Comparison of ENCODE assay signal across 20 cellular contexts in genomic region chr15:81161851-81162250, GRCh38. TPM values are rescaled to one million over a fixed set of nuclear protein-coding genes. Genes with fewer than 3 reads are reported as not detected.
DNase-seq lines count a peak whose midpoint lies in the region; ATAC-seq, FAIRE-seq and TF ChIP-seq lines count a peak whose summit lies in the region.
"Had no signal": no experiment of that assay in that cellular context is flagged by ENCODE, and none has a peak within 500 bp of the region (broad histone marks: within the 10 kb centered on the region; RNA-seq: fewer than 3 reads in every experiment).

No MANE protein-coding gene starts in this region.

- H3K27me3 Mint-ChIP-seq in activated naive CD4-positive, alpha-beta T cell treated with anti-CD3 and anti-CD28 coated beads for 36 hours (ENCODE audit: low read depth): no peaks in the 10 kb centered on the region
- peaks cover 3% of the 10 kb centered on the region for H3K27me3 Mint-ChIP-seq in activated CD4-positive, alpha-beta memory T cell treated with anti-CD3 and anti-CD28 coated beads for 36 hours

- CTCF ChIA-PET in activated naive CD4-positive, alpha-beta T cell treated with anti-CD3 and anti-CD28 coated beads for 36 hours (lab: Charles Lee): interaction anchor here (0.7 to 6.7 kb wide), 2 partner anchors 104 to 205 kb away, joined by 3 to 51 read pairs; no protein-coding TSS in a partner anchor
- CTCF ChIA-PET in activated CD4-positive, alpha-beta memory T cell treated with anti-CD3 and anti-CD28 coated beads for 36 hours (lab: Charles Lee): interaction anchor here (11.4 kb wide), 1 partner anchor 104 kb away, joined by 259 read pairs; no protein-coding TSS in a partner anchor

- no peak for TF ChIP-seq EP300 in ovary (IDR thresholded peaks at IDR 0.05)

- H3K27me3 ChIP-seq in lower lobe of right lung (ENCODE audit: low read depth) (no peaks in the 10 kb centered on the region), upper lobe of right lung (no peaks in the 10 kb centered on the region), ovary (no peaks in the 10 kb centered on the region)

- H3K9me3 Mint-ChIP-seq in activated naive CD4-positive, alpha-beta T cell treated with anti-CD3 and anti-CD28 coated beads for 36 hours: no peaks in the 10 kb centered on the region
- no peaks in the 10 kb centered on the region for H3K9me3 Mint-ChIP-seq in activated CD4-positive, alpha-beta memory T cell treated with anti-CD3 and anti-CD28 coated beads for 36 hours
- H3K9me3 Mint-ChIP-seq: T-helper 1 cell treated with Interleukin-12 subunit alpha and Interleukin-12 subunit beta and Interleukin-4 antibody, amounts not matched to agents 30 μg/mL and 1 μg/mL, for 36 hours had no signal

- H3K27ac Mint-ChIP-seq in activated naive CD4-positive, alpha-beta T cell treated with anti-CD3 and anti-CD28 coated beads for 36 hours: no peak overlapping the region
- H3K27ac Mint-ChIP-seq in activated CD4-positive, alpha-beta memory T cell treated with anti-CD3 and anti-CD28 coated beads for 36 hours: no peak overlapping the region
- H3K27ac Mint-ChIP-seq: T-helper 1 cell treated with Interleukin-12 subunit alpha and Interleukin-12 subunit beta and Interleukin-4 antibody, amounts not matched to agents 30 μg/mL and 1 μg/mL, for 36 hours had no signal

- H3K27ac ChIP-seq in lower lobe of right lung (peak overlapping the region; percentile 62), upper lobe of right lung (no peak overlapping the region), ovary (no peak overlapping the region)
- H3K27ac ChIP-seq: neutrophil, prostate gland, SK-N-MC had no signal

- H3K36me3 ChIP-seq in lower lobe of right lung: no peaks in the 10 kb centered on the region
- H3K36me3 ChIP-seq in upper lobe of right lung: no peaks in the 10 kb centered on the region
- no peaks in the 10 kb centered on the region for H3K36me3 ChIP-seq in ovary
- H3K36me3 ChIP-seq: neutrophil, prostate gland had no signal

- intact Hi-C loops in activated naive CD4-positive, alpha-beta T cell treated with anti-CD3 and anti-CD28 coated beads for 36 hours (cut with micrococcal nuclease): no loop called here
- intact Hi-C loops in activated CD4-positive, alpha-beta memory T cell treated with anti-CD3 and anti-CD28 coated beads for 36 hours (cut with micrococcal nuclease): no loop called here
- intact Hi-C loops in lower lobe of right lung (cut with DNase I) (no loop called here), upper lobe of right lung (cut with DNase I) (no loop called here), ovary (cut with DNase I) (no loop called here)

- no peaks in the 10 kb centered on the region for H3K36me3 Mint-ChIP-seq in activated naive CD4-positive, alpha-beta T cell treated with anti-CD3 and anti-CD28 coated beads for 36 hours (ENCODE audit: low read depth)
- H3K36me3 Mint-ChIP-seq in activated CD4-positive, alpha-beta memory T cell treated with anti-CD3 and anti-CD28 coated beads for 36 hours: no peaks in the 10 kb centered on the region
- H3K36me3 Mint-ChIP-seq: brain had no signal

- H3K4me1 ChIP-seq in lower lobe of right lung: peaks cover 43% of the 10 kb centered on the region
- H3K4me1 ChIP-seq in upper lobe of right lung: peaks cover 18% of the 10 kb centered on the region
- H3K4me1 ChIP-seq in ovary (ENCODE audit: insufficient read depth): peaks cover 4% of the 10 kb centered on the region
- H3K4me1 ChIP-seq: prostate gland had no signal

- peak; percentile 50 for FAIRE-seq in GM12892 (lab: Jason Lieb, UNC)
- FAIRE-seq: urothelium cell line had no signal

- no peak for ATAC-seq in lower lobe of right lung
- ATAC-seq in upper lobe of right lung: no peak

- no peaks in the 10 kb centered on the region for H3K9me3 ChIP-seq in lower lobe of right lung
- no peaks in the 10 kb centered on the region for H3K9me3 ChIP-seq in upper lobe of right lung
- H3K9me3 ChIP-seq in ovary: no peaks in the 10 kb centered on the region
- H3K9me3 ChIP-seq: neutrophil, prostate gland had no signal

- POLR2A ChIA-PET in activated CD4-positive, alpha-beta memory T cell treated with anti-CD3 and anti-CD28 coated beads for 36 hours (lab: Charles Lee): no interaction called here

- TF ChIP-seq CTCF in lower lobe of right lung (IDR thresholded peaks at IDR 0.05) (no peak), upper lobe of right lung (IDR thresholded peaks at IDR 0.05) (no peak), ovary (IDR thresholded peaks at IDR 0.05) (no peak)

- H3K4me3 Mint-ChIP-seq in activated naive CD4-positive, alpha-beta T cell treated with anti-CD3 and anti-CD28 coated beads for 36 hours: no peak overlapping the region
- H3K4me3 Mint-ChIP-seq in activated CD4-positive, alpha-beta memory T cell treated with anti-CD3 and anti-CD28 coated beads for 36 hours: no peak overlapping the region
- H3K4me3 Mint-ChIP-seq: brain had no signal

- peaks cover 22% of the 10 kb centered on the region for H3K4me1 Mint-ChIP-seq in activated naive CD4-positive, alpha-beta T cell treated with anti-CD3 and anti-CD28 coated beads for 36 hours (ENCODE audit: low read depth)
- H3K4me1 Mint-ChIP-seq in activated CD4-positive, alpha-beta memory T cell treated with anti-CD3 and anti-CD28 coated beads for 36 hours (ENCODE audit: low read depth): peaks cover 19% of the 10 kb centered on the region

- WGBS in ovary, 3 donors: 75 to 81% (median 76%) methylated on average over 7 of the region's 7 CpGs

- no peak overlapping the region for H3K4me3 ChIP-seq in lower lobe of right lung
- H3K4me3 ChIP-seq in upper lobe of right lung: no peak overlapping the region
- no peak overlapping the region for H3K4me3 ChIP-seq in ovary
- H3K4me3 ChIP-seq: prostate gland, SK-N-MC had no signal

- DNase-seq in activated naive CD4-positive, alpha-beta T cell treated with anti-CD3 and anti-CD28 coated beads for 36 hours: peak; percentile 21
- no peak for DNase-seq in activated naive CD4-positive, alpha-beta T cell treated with Interleukin-2 at 50 U/mL for 16 hours
- DNase-seq in GM12892 (ENCODE audit: insufficient read length) (no peak), lower lobe of right lung (no peak), upper lobe of right lung (no peak), ovary (no peak)
- DNase-seq in activated CD4-positive, alpha-beta memory T cell treated with anti-CD3 and anti-CD28 coated beads for 36 hours: peak; percentile 37
- DNase-seq: effector CD4-positive, alpha-beta T cell; head of caudate nucleus; mesenchymal stem cell; NCI-H1105; NCI-H2029 had no signal

- no peak for TF ChIP-seq POLR2A in GM12892 (IDR thresholded peaks at IDR 0.05; ENCODE audit: low read depth, low read length)
- TF ChIP-seq POLR2A in ovary (IDR thresholded peaks at IDR 0.05): no peak

RNA-seq across cellular contexts. Expression of gene CFAP161, which starts 27.8 kb away (rescaled TPM):
- total RNA-seq in activated naive CD4-positive, alpha-beta T cell treated with anti-CD3 and anti-CD28 coated beads for 36 hours: not detected
- not detected for polyA plus RNA-seq in GM12892 (2012; ENCODE audit: missing spikeins)
- total RNA-seq in activated CD4-positive, alpha-beta memory T cell treated with anti-CD3 and anti-CD28 coated beads for 36 hours: not detected
- total RNA-seq in lower lobe of right lung (7.4 TPM), upper lobe of right lung (1.3 TPM), ovary (1 to 10 TPM in 2 of 7 donors, under 1 TPM in 4, not detected in 1; 0.23 to 6.0 (median 0.58) TPM)
- polyA plus RNA-seq in ovary: under 1 TPM; 0.15 to 0.97 TPM
- total RNA-seq: epithelial cell of proximal tubule had no signal

RNA-seq across cellular contexts. Expression of gene IL16, which starts 34.8 kb away (rescaled TPM):
- 10 to 100 TPM; 36.4 to 38.8 TPM for total RNA-seq in activated naive CD4-positive, alpha-beta T cell treated with anti-CD3 and anti-CD28 coated beads for 36 hours
- 107 TPM for polyA plus RNA-seq in GM12892 (2012; ENCODE audit: missing spikeins)
- total RNA-seq in activated CD4-positive, alpha-beta memory T cell treated with anti-CD3 and anti-CD28 coated beads for 36 hours: 10 to 100 TPM; 58.8 to 63.1 TPM
- total RNA-seq in lower lobe of right lung: 34.6 TPM
- 39.3 TPM for total RNA-seq in upper lobe of right lung
- total RNA-seq in ovary: 10 to 100 TPM in 1 of 7 donors, 1 to 10 TPM in 6; 1.8 to 11.6 (median 9.0) TPM
- polyA plus RNA-seq in ovary: 10 to 100 TPM in 1 of 2 donors, 1 to 10 TPM in 1; 3.3 to 16.5 TPM
- total RNA-seq: fibroblast of villous mesenchyme had no signal

Comparison
In these comparisons a context has a peak if more than half of its experiments do, and no peak if none do; other contexts are left out.
1. DNase-seq: peak in activated naive CD4-positive, alpha-beta T cell treated with anti-CD3 and anti-CD28 coated beads for 36 hours (single experiment) and activated CD4-positive, alpha-beta memory T cell treated with anti-CD3 and anti-CD28 coated beads for 36 hours (single experiment); none in activated naive CD4-positive, alpha-beta T cell treated with Interleukin-2 at 50 U/mL for 16 hours (single experiment), GM12892 (single experiment), lower lobe of right lung (single experiment), upper lobe of right lung (single experiment) and ovary (0 of 5).